In genomic region chr2:109080109-109080508, GRCh38 we compare ENCODE assay signal across 18 cellular contexts. TPM values are rescaled to one million over a fixed set of nuclear protein-coding genes. Genes with fewer than 3 reads are reported as not detected.
A peak's percentile ranks its signal among the peaks of the same experiment; 100 is the strongest.
DNase-seq lines count a peak whose midpoint lies in the region; ATAC-seq, FAIRE-seq and TF ChIP-seq lines count a peak whose summit lies in the region.
"Had no signal": no experiment of that assay in that cellular context is flagged by ENCODE, and none has a peak within 500 bp of the region (broad histone marks: within the 10 kb centered on the region; RNA-seq: fewer than 3 reads in every experiment).

No MANE protein-coding gene starts in this region.

- POLR2A ChIA-PET in A549 (lab: Yijun Ruan, JAX) = no interaction called here
- POLR2A ChIA-PET in CD8-positive, alpha-beta T cell (lab: Charles Lee) = no interaction called here

- no peak overlapping the region for H3K9ac ChIP-seq in neural progenitor cell

- no peaks in the 10 kb centered on the region for H3K27me3 ChIP-seq in CD8-positive, alpha-beta T cell (ENCODE audit: insufficient read depth, low read length)
- H3K27me3 ChIP-seq in neural progenitor cell = no peaks in the 10 kb centered on the region
- H3K27me3 ChIP-seq: BE2C had no signal

- no peaks in the 10 kb centered on the region for H3K9me3 Mint-ChIP-seq in CD8-positive, alpha-beta T cell
- H3K9me3 Mint-ChIP-seq in central memory CD8-positive, alpha-beta T cell = no peaks in the 10 kb centered on the region
- H3K9me3 Mint-ChIP-seq in neural progenitor cell = peaks cover 6% of the 10 kb centered on the region
- H3K9me3 Mint-ChIP-seq: CD8-positive, alpha-beta memory T cell had no signal

- no peak overlapping the region for H3K27ac ChIP-seq in A549
- no peak overlapping the region for H3K27ac ChIP-seq in CD8-positive, alpha-beta T cell (ENCODE audit: low read depth, low read length)
- no peak overlapping the region for H3K27ac ChIP-seq in neural progenitor cell
- H3K27ac ChIP-seq: C4-2B had no signal

- no peaks in the 10 kb centered on the region for H3K36me3 Mint-ChIP-seq in CD8-positive, alpha-beta T cell
- no peaks in the 10 kb centered on the region for H3K36me3 Mint-ChIP-seq in central memory CD8-positive, alpha-beta T cell (ENCODE audit: insufficient read depth)
- no peaks in the 10 kb centered on the region for H3K36me3 Mint-ChIP-seq in neural progenitor cell
- H3K36me3 Mint-ChIP-seq: CD8-positive, alpha-beta memory T cell had no signal

- no peaks in the 10 kb centered on the region for H3K79me2 ChIP-seq in neural progenitor cell (ENCODE audit: low read depth)

- WGBS in A549 (ENCODE audit: missing lambda C conversion rate) = 37% methylated on average over 6 of the region's 6 CpGs

- H3K9me3 ChIP-seq in A549 (no peaks in the 10 kb centered on the region; the same call in 2 of the 3 replicates), neural progenitor cell (ENCODE audit: low read depth) (no peaks in the 10 kb centered on the region)
- no peaks in the 10 kb centered on the region for H3K9me3 ChIP-seq in CD8-positive, alpha-beta T cell (ENCODE audit: low read length)
- H3K9me3 ChIP-seq: BE2C, Caco-2, HAP-1 had no signal

- TF ChIP-seq CTCF in A549 (IDR thresholded peaks at IDR 0.05) (no peak), neural progenitor cell (IDR thresholded peaks at IDR 0.05) (no peak)
- no peak for TF ChIP-seq CTCF in CD8-positive, alpha-beta T cell (IDR thresholded peaks at IDR 0.05)

- no peak for TF ChIP-seq EP300 in A549 (IDR thresholded peaks at IDR 0.05)

- no peaks in the 10 kb centered on the region for H3F3A ChIP-seq in neural progenitor cell (ENCODE audit: low read depth)

- H3K4me3 ChIP-seq in A549 (no peak overlapping the region), neural progenitor cell (no peak overlapping the region)
- H3K4me3 ChIP-seq in CD8-positive, alpha-beta T cell (ENCODE audit: low read depth, low read length) = no peak overlapping the region
- H3K4me3 ChIP-seq: HAP-1 had no signal

- H3K36me3 ChIP-seq in CD8-positive, alpha-beta T cell (ENCODE audit: insufficient read depth, low read length) = no peaks in the 10 kb centered on the region
- H3K36me3 ChIP-seq in neural progenitor cell = no peaks in the 10 kb centered on the region
- H3K36me3 ChIP-seq: BE2C, HAP-1 had no signal

- no peak overlapping the region for H3K4me2 ChIP-seq in A549
- H3K4me2 ChIP-seq in neural progenitor cell = no peak overlapping the region

- ATAC-seq in A549 (peak; percentile 42 to 50; a peak in 3 of 6 replicates), HG03342 (IDR thresholded peaks at IDR 0.05; ENCODE audit: unreplicated experiment) (no peak), GM21529 (IDR thresholded peaks at IDR 0.05; ENCODE audit: unreplicated experiment) (no peak)
- no peak for ATAC-seq in CD8-positive, alpha-beta T cell
- no peak for ATAC-seq in central memory CD8-positive, alpha-beta T cell (replicated peaks; ENCODE audit: extremely low read depth, poor library complexity, severe bottlenecking)

- no peak overlapping the region for H3K4me3 Mint-ChIP-seq in CD8-positive, alpha-beta T cell
- H3K4me3 Mint-ChIP-seq in central memory CD8-positive, alpha-beta T cell = no peak overlapping the region
- H3K4me3 Mint-ChIP-seq in neural progenitor cell = peak overlapping the region; percentile 7
- H3K4me3 Mint-ChIP-seq: CD8-positive, alpha-beta memory T cell had no signal

- H3K27me3 Mint-ChIP-seq in CD8-positive, alpha-beta T cell (ENCODE audit: low read depth) = no peaks in the 10 kb centered on the region
- no peaks in the 10 kb centered on the region for H3K27me3 Mint-ChIP-seq in central memory CD8-positive, alpha-beta T cell
- H3K27me3 Mint-ChIP-seq in neural progenitor cell (ENCODE audit: insufficient read depth, low read depth) = peaks cover 3% of the 10 kb centered on the region

- FAIRE-seq in A549 (lab: Jason Lieb, UNC) = no peak
- FAIRE-seq: A204.1, GM12892, GM19239, H1 had no signal

- DNase-seq in A549 (ENCODE audit: low read depth in 1 of 2, low spot score in 1 of 2) (no peak), neural progenitor cell (ENCODE audit: low spot score) (no peak)
- DNase-seq in CD8-positive, alpha-beta T cell = no peak
- no peak for DNase-seq in central memory CD8-positive, alpha-beta T cell (ENCODE audit: low spot score in 2 of 2)
- no peak for DNase-seq in activated CD4-positive, alpha-beta T cell treated with anti-CD3 and anti-CD28 coated beads for 48 hours
- DNase-seq: BE2C; CD8-positive, alpha-beta memory T cell; DND-41; GDM1 had no signal

- CTCF ChIA-PET in A549 (lab: Yijun Ruan, JAX) = no interaction called here
- CTCF ChIA-PET in CD8-positive, alpha-beta T cell (lab: Charles Lee) = interaction anchor here (1.3 kb wide), 1 partner anchor 151 kb away, joined by 4 read pairs; no protein-coding TSS in a partner anchor

- intact Hi-C loops in CD8-positive, alpha-beta T cell (cut with DNase I, micrococcal nuclease) = no loop called here

- peak overlapping the region; percentile 49 for H3K27ac Mint-ChIP-seq in CD8-positive, alpha-beta T cell
- H3K27ac Mint-ChIP-seq in central memory CD8-positive, alpha-beta T cell (ENCODE audit: low read depth) = peak overlapping the region; percentile 4
- peak overlapping the region; percentile 46 for H3K27ac Mint-ChIP-seq in neural progenitor cell

- H3K4me1 Mint-ChIP-seq in CD8-positive, alpha-beta T cell (ENCODE audit: low read depth) = peaks cover 10% of the 10 kb centered on the region
- no peaks in the 10 kb centered on the region for H3K4me1 Mint-ChIP-seq in central memory CD8-positive, alpha-beta T cell
- H3K4me1 Mint-ChIP-seq in neural progenitor cell = peaks cover 7% of the 10 kb centered on the region

- H2AFZ ChIP-seq in neural progenitor cell (replicated peaks) = no peak overlapping the region

- no peak for TF ChIP-seq RAD21 in A549 (conservative IDR thresholded peaks at IDR 0.05 in 1 of 2, IDR thresholded peaks at IDR 0.05 in 1 of 2)

- H3K4me1 ChIP-seq in A549 (no peaks in the 10 kb centered on the region), neural progenitor cell (no peaks in the 10 kb centered on the region)
- H3K4me1 ChIP-seq in CD8-positive, alpha-beta T cell (ENCODE audit: insufficient read depth, low read length) = peaks cover 9% of the 10 kb centered on the region
- H3K4me1 ChIP-seq: BE2C, Caco-2, HAP-1 had no signal

- no peaks in the 10 kb centered on the region for H4K20me1 ChIP-seq in neural progenitor cell (ENCODE audit: low read depth)

- TF ChIP-seq POLR2A in A549 (IDR thresholded peaks at IDR 0.05; ENCODE audit: low read length) = no peak

TF ChIP-seq in A549, 52 proteins besides CTCF, POLR2A, EP300 and RAD21:
- TF ChIP-seq MAFK (IDR thresholded peaks at IDR 0.05; ENCODE audit: partially characterized antibody) (no peak), GATA3 (IDR thresholded peaks at IDR 0.05; ENCODE audit: borderline replicate concordance) (no peak), NFE2L2 (conservative IDR thresholded peaks at IDR 0.05; ENCODE audit: low read length) (no peak), HEYL (CRISPR knock-in tag; IDR thresholded peaks at IDR 0.05) (no peak), ATOH8 (CRISPR knock-in tag; IDR thresholded peaks at IDR 0.05; ENCODE audit: low read depth) (no peak), SMC3 (IDR thresholded peaks at IDR 0.05) (no peak), CEBPB (IDR thresholded peaks at IDR 0.05) (no peak), RFX5 (IDR thresholded peaks at IDR 0.05) (no peak), HDAC2 (IDR thresholded peaks at IDR 0.05) (no peak), MAZ (IDR thresholded peaks at IDR 0.05; ENCODE audit: borderline replicate concordance, low read depth, low read length) (no peak), HES2 (IDR thresholded peaks at IDR 0.05) (no peak)

RNA-seq across cellular contexts. Expression of gene SH3RF3, which starts 48.9 kb away (rescaled TPM):
- polyA plus RNA-seq in A549 (2011; rRNA removed) (0.04 and 0.07 TPM in 2 replicates), A549 (2017; fragmentation: RNase III; extraction: RNeasy Plus Mini Kit Qiagen cat#74134 plus additional on column Dnase treatment) (0.21 to 0.26 TPM (median 0.21 TPM) in 3 replicates)
- 0.04 and 0.13 TPM in 2 replicates for polyA plus RNA-seq in A549 (2012; cell fraction: cytosol; rRNA removed)
- 0.12 and 0.21 TPM in 2 replicates for polyA plus RNA-seq in A549 (2012; cell fraction: nucleus; rRNA removed)
- 0.05 and 0.17 TPM in 2 replicates for polyA minus RNA-seq in A549 (2011; rRNA and poly(A)+ RNA removed)
- total RNA-seq in CD8-positive, alpha-beta T cell = 1 to 10 TPM; 6.3 to 6.4 TPM
- 0.28 TPM in 2 replicates for total RNA-seq in neural progenitor cell (ENCODE audit: low replicate concordance)

Comparison
In these comparisons a context has a peak if more than half of its experiments do, and no peak if none do; other contexts are left out.
1. ATAC-seq: peak in A549 (2 of 2); none in CD8-positive, alpha-beta T cell (single experiment), central memory CD8-positive, alpha-beta T cell (single experiment), HG03342 (single experiment) and GM21529 (single experiment).
2. Peak in every context shown above with its lines, with median percentiles within 50 percentile points of each other: H3K27ac Mint-ChIP-seq.